Comparison of ENCODE assay signal across 21 cellular contexts in genomic region chr22:44276706-44277403, GRCh38. TPM values are rescaled to one million over a fixed set of nuclear protein-coding genes. Genes with fewer than 3 reads are reported as not detected.
"Had no signal": no experiment of that assay in that cellular context is flagged by ENCODE, and none has a peak within 500 bp of the region (broad histone marks: within the 10 kb centered on the region; RNA-seq: fewer than 3 reads in every experiment).

No MANE protein-coding gene starts in this region.

- H3K9me3 ChIP-seq: adrenal gland, neutrophil, sigmoid colon, thoracic aorta, upper lobe of left lung had no signal

- ATAC-seq: activated naive CD4-positive, alpha-beta T cell treated with anti-CD3 and anti-CD28 coated beads, Interleukin-2, amount 50 U/mL, for 72 hours; stimulated activated naive B cell treated with anti-CD40 and anti-IgM and Interleukin-4, amounts not matched to agents 10 μg/mL and 1 μg/mL and 100 μg/mL, for 72 hours had no signal

- H3K27me3 ChIP-seq: adrenal gland, hepatocyte, sigmoid colon, upper lobe of left lung had no signal

- H3K27ac ChIP-seq: adrenal gland, hepatocyte, neutrophil, parathyroid adenoma, sigmoid colon, thoracic aorta, upper lobe of left lung, WERI-Rb-1 had no signal

- H3K4me3 Mint-ChIP-seq: dendritic cell treated with granulocyte-macrophage colony-stimulating factor and Interleukin-4, amounts not matched to agents 40 ng/mL and 50 ng/mL, for 4 days; stimulated activated naive B cell treated with anti-CD40 and anti-IgM and Interleukin-4, amounts not matched to agents 10 μg/mL and 1 μg/mL and 100 μg/mL, for 72 hours had no signal

- H3K9me3 Mint-ChIP-seq: activated naive CD4-positive, alpha-beta T cell treated with anti-CD3 and anti-CD28 coated beads, Interleukin-2, amount 50 U/mL, for 72 hours; dendritic cell treated with granulocyte-macrophage colony-stimulating factor and Interleukin-4, amounts not matched to agents 40 ng/mL and 50 ng/mL, for 4 days; stimulated activated naive B cell treated with anti-CD40 and anti-IgM and Interleukin-4, amounts not matched to agents 10 μg/mL and 1 μg/mL and 100 μg/mL, for 72 hours had no signal

- H3K36me3 Mint-ChIP-seq: activated naive CD4-positive, alpha-beta T cell treated with anti-CD3 and anti-CD28 coated beads, Interleukin-2, amount 50 U/mL, for 72 hours; stimulated activated naive B cell treated with anti-CD40 and anti-IgM and Interleukin-4, amounts not matched to agents 10 μg/mL and 1 μg/mL and 100 μg/mL, for 72 hours had no signal

- H3K27ac Mint-ChIP-seq: dendritic cell treated with granulocyte-macrophage colony-stimulating factor and Interleukin-4, amounts not matched to agents 40 ng/mL and 50 ng/mL, for 4 days had no signal

- H3K4me1 ChIP-seq: adrenal gland, parathyroid adenoma, upper lobe of left lung had no signal

- H3K36me3 ChIP-seq: adrenal gland, neutrophil, thoracic aorta, upper lobe of left lung, WERI-Rb-1 had no signal

- H3K4me3 ChIP-seq: adrenal gland, hepatocyte, lung, sigmoid colon, thoracic aorta, upper lobe of left lung had no signal

- DNase-seq: activated CD4-positive, alpha-beta T cell treated with anti-CD3 and anti-CD28 coated beads, Interleukin-2, amount 50 U/mL, for 4 hours; activated gamma-delta T cell; adrenal gland; effector memory CD4-positive, alpha-beta T cell; foreskin fibroblast; islet precursor cell; sigmoid colon; stimulated activated CD4-positive, alpha-beta T cell treated with anti-CD3 and anti-CD28 coated beads, Interleukin-4, amount 100 ng/mL, for 4 hours; stimulated activated naive B cell treated with anti-CD40 and anti-IgM and Interleukin-4, amounts not matched to agents 10 μg/mL and 1 μg/mL and 100 μg/mL, for 72 hours; SW 1271; upper lobe of left lung; WERI-Rb-1 had no signal

RNA-seq across cellular contexts. Expression of gene SHISAL1, which starts 35.9 kb away (rescaled TPM):
- total RNA-seq: activated CD8-positive, alpha-beta memory T cell treated with anti-CD3 and anti-CD28 coated beads for 36 hours; activated naive CD4-positive, alpha-beta T cell treated with anti-CD3 and anti-CD28 coated beads, Interleukin-2, amount 50 U/mL, for 72 hours; T-helper 2 cell treated with Interferon-gamma antibody and Interleukin-4, amounts not matched to agents 100 ng/mL and 5 ng/mL, for 36 hours had no signal
